Comparison of ENCODE assay signal across 25 cellular contexts in genomic region chrY:15546177-15546754, GRCh38.
"Had no signal": no experiment of that assay in that cellular context is flagged by ENCODE, and none has a peak within 500 bp of the region (broad histone marks: within the 10 kb centered on the region; RNA-seq: fewer than 3 reads in every experiment).

No MANE protein-coding gene starts in this region.

- H3K9me3 ChIP-seq: left ventricle myocardium inferior, neutrophil, psoas muscle, right lobe of liver, suprapubic skin, thoracic aorta, tibial artery, upper lobe of right lung had no signal

- H3K4me1 ChIP-seq: left ventricle myocardium inferior, neural progenitor cell, parathyroid adenoma, psoas muscle, right lobe of liver, suprapubic skin, tibial artery, upper lobe of right lung had no signal

- H3K4me2 ChIP-seq: hepatocyte, neural progenitor cell, smooth muscle cell had no signal

- H3K79me2 ChIP-seq: hepatocyte, parathyroid adenoma had no signal

- H3K4me3 ChIP-seq: hepatocyte, left ventricle myocardium inferior, lung, neural progenitor cell, psoas muscle, right lobe of liver, smooth muscle cell, suprapubic skin, thoracic aorta, tibial artery, upper lobe of right lung had no signal

- H2AFZ ChIP-seq: hepatocyte, neural progenitor cell, parathyroid adenoma had no signal

- H3K27me3 Mint-ChIP-seq: naive B cell; stimulated activated memory B cell treated with anti-CD40 and anti-IgM and Interleukin-4, amounts not matched to agents 10 μg/mL and 1 μg/mL and 100 μg/mL, for 72 hours had no signal

- H3K27me3 ChIP-seq: hepatocyte, neural progenitor cell, neutrophil, right lobe of liver, suprapubic skin, tibial artery, upper lobe of right lung had no signal

- H3K27ac ChIP-seq: hepatocyte, left ventricle myocardium inferior, neural progenitor cell, neutrophil, parathyroid adenoma, psoas muscle, right lobe of liver, suprapubic skin, thoracic aorta, tibial artery, upper lobe of right lung had no signal

- H3K4me1 Mint-ChIP-seq: mesothelial cell of epicardium; naive B cell; natural killer cell; nephron progenitor cell; neural progenitor cell; stimulated activated memory B cell treated with anti-CD40 and anti-IgM and Interleukin-4, amounts not matched to agents 10 μg/mL and 1 μg/mL and 100 μg/mL, for 72 hours had no signal

- H3K4me3 Mint-ChIP-seq: mesothelial cell of epicardium; naive B cell; natural killer cell; nephron progenitor cell; neural progenitor cell; stimulated activated memory B cell treated with anti-CD40 and anti-IgM and Interleukin-4, amounts not matched to agents 10 μg/mL and 1 μg/mL and 100 μg/mL, for 72 hours had no signal

- DNase-seq: islet precursor cell; left ventricle myocardium inferior; mesendoderm; naive B cell; natural killer cell; nephron progenitor cell; occipital lobe; psoas muscle; right lobe of liver; stimulated activated CD4-positive, alpha-beta T cell treated with anti-CD3 and anti-CD28 coated beads, Interleukin-2, amount 100 ng/mL, for 24 hours; stimulated activated CD4-positive, alpha-beta T cell treated with anti-CD3 and anti-CD28 coated beads, Interleukin-4, amount 100 ng/mL, for 1 hour; stimulated activated naive CD4-positive, alpha-beta T cell treated with Interleukin-2 at 50 U/mL for 16 hours; tibial artery; trophoblast cell; upper lobe of right lung had no signal

- H3K36me3 Mint-ChIP-seq: mesothelial cell of epicardium; naive B cell; natural killer cell; neural progenitor cell; stimulated activated memory B cell treated with anti-CD40 and anti-IgM and Interleukin-4, amounts not matched to agents 10 μg/mL and 1 μg/mL and 100 μg/mL, for 72 hours had no signal

- H3K9ac ChIP-seq: neural progenitor cell, parathyroid adenoma had no signal

- H3K9me3 Mint-ChIP-seq: mesothelial cell of epicardium, nephron progenitor cell, neural progenitor cell had no signal

- ATAC-seq: natural killer cell; psoas muscle; right lobe of liver; stimulated activated memory B cell treated with anti-CD40 and anti-IgM and Interleukin-4, amounts not matched to agents 10 μg/mL and 1 μg/mL and 100 μg/mL, for 72 hours; upper lobe of right lung had no signal

- H3K27ac Mint-ChIP-seq: mesothelial cell of epicardium; naive B cell; natural killer cell; nephron progenitor cell; neural progenitor cell; stimulated activated memory B cell treated with anti-CD40 and anti-IgM and Interleukin-4, amounts not matched to agents 10 μg/mL and 1 μg/mL and 100 μg/mL, for 72 hours had no signal

- H3K36me3 ChIP-seq: left ventricle myocardium inferior, neural progenitor cell, neutrophil, right lobe of liver, suprapubic skin, thoracic aorta, tibial artery, upper lobe of right lung had no signal
